Comparison of ENCODE assay signal across 2 cellular contexts in genomic region chr3:177437513-177438337, GRCh38.
A peak's percentile ranks its signal among the peaks of the same experiment; 100 is the strongest.
TF ChIP-seq lines count a peak whose summit lies in the region.

No MANE protein-coding gene starts in this region.

TF ChIP-seq in liver, 16 proteins besides CTCF, POLR2A, EP300 and RAD21 (continued from another document):
- TF ChIP-seq, protein P1, sequence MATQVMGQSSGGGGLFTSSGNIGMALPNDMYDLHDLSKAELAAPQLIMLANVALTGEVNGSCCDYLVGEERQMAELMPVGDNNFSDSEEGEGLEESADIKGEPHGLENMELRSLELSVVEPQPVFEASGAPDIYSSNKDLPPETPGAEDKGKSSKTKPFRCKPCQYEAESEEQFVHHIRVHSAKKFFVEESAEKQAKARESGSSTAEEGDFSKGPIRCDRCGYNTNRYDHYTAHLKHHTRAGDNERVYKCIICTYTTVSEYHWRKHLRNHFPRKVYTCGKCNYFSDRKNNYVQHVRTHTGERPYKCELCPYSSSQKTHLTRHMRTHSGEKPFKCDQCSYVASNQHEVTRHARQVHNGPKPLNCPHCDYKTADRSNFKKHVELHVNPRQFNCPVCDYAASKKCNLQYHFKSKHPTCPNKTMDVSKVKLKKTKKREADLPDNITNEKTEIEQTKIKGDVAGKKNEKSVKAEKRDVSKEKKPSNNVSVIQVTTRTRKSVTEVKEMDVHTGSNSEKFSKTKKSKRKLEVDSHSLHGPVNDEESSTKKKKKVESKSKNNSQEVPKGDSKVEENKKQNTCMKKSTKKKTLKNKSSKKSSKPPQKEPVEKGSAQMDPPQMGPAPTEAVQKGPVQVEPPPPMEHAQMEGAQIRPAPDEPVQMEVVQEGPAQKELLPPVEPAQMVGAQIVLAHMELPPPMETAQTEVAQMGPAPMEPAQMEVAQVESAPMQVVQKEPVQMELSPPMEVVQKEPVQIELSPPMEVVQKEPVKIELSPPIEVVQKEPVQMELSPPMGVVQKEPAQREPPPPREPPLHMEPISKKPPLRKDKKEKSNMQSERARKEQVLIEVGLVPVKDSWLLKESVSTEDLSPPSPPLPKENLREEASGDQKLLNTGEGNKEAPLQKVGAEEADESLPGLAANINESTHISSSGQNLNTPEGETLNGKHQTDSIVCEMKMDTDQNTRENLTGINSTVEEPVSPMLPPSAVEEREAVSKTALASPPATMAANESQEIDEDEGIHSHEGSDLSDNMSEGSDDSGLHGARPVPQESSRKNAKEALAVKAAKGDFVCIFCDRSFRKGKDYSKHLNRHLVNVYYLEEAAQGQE (IDR thresholded peaks at IDR 0.05): no peak
- TF ChIP-seq NR2F2 (IDR thresholded peaks at IDR 0.05): peak; percentile 68

TF ChIP-seq in HepG2, 621 proteins besides CTCF, POLR2A, EP300 and RAD21 (continued from another document):
- TF ChIP-seq CENPBD1 (CRISPR knock-in tag; IDR thresholded peaks at IDR 0.05; ENCODE audit: borderline replicate concordance, low read depth): no peak
